11 cellular contexts compared by ENCODE assay signal in genomic region chr3:50502225-50502583, GRCh38. TPM values are rescaled to one million over a fixed set of nuclear protein-coding genes. Genes with fewer than 3 reads are reported as not detected.
DNase-seq lines count a peak whose midpoint lies in the region; ATAC-seq and TF ChIP-seq lines count a peak whose summit lies in the region.
"Had no signal": no experiment of that assay in that cellular context is flagged by ENCODE, and none has a peak within 500 bp of the region (broad histone marks: within the 10 kb centered on the region; RNA-seq: fewer than 3 reads in every experiment).

No MANE protein-coding gene starts in this region.

- H3K36me3 ChIP-seq in GM23338 (ENCODE audit: insufficient read depth), result no peaks in the 10 kb centered on the region
- H3K36me3 ChIP-seq: SJSA1 had no signal

- H3K36me3 Mint-ChIP-seq in CD14-positive monocyte (no peaks in the 10 kb centered on the region), GM23338 (ENCODE audit: low read depth) (peaks cover 3% of the 10 kb centered on the region; the same call in 1 of the 3 replicates), chondrocyte (ENCODE audit: low read depth) (no peaks in the 10 kb centered on the region)
- H3K36me3 Mint-ChIP-seq in naive thymus-derived CD8-positive, alpha-beta T cell, result no peaks in the 10 kb centered on the region

- no peak overlapping the region for H2AFZ ChIP-seq in GM23338

- H3K79me2 ChIP-seq in GM23338 (replicated peaks; ENCODE audit: insufficient read depth), result no peaks in the 10 kb centered on the region; the same call in 1 of the 2 replicates

- no peak; the same call in 2 of the 3 replicates for ATAC-seq in GM23338
- no peak for ATAC-seq in naive thymus-derived CD8-positive, alpha-beta T cell
- no peak for ATAC-seq in GM18858 (IDR thresholded peaks at IDR 0.05; ENCODE audit: unreplicated experiment)

- TF ChIP-seq CTCF in CD14-positive monocyte (IDR thresholded peaks at IDR 0.05), result no peak
- no peak for TF ChIP-seq CTCF in GM23338 (conservative IDR thresholded peaks at IDR 0.05; ENCODE audit: low read depth in 2 of 2)
- TF ChIP-seq CTCF in chondrocyte (IDR thresholded peaks at IDR 0.05), result no peak

- intact Hi-C loops in CD14-positive monocyte (cut with micrococcal nuclease), result no loop called here

- 0 out of 2 replicates have a peak, but pooled peaks cover 5% of the 10 kb centered on the region for H3F3A ChIP-seq in GM23338 (replicated peaks; ENCODE audit: low read depth)

- no peak for DNase-seq in CD14-positive monocyte (ENCODE audit: low spot score)
- no peak for DNase-seq in GM23338 (ENCODE audit: low spot score)
- DNase-seq in chondrocyte (ENCODE audit: low spot score), result no peak
- DNase-seq in naive thymus-derived CD8-positive, alpha-beta T cell, result peak in 1 of 10 donors; percentile 12
- DNase-seq in T1000 (lab: John Stamatoyannopoulos, UW), result no peak
- DNase-seq in NCI-H2107 (lab: John Stamatoyannopoulos, UW), result no peak
- no peak for DNase-seq in anterior cingulate cortex (lab: John Stamatoyannopoulos, UW)
- DNase-seq: GF-D8, NCI-H2171 treated with DMSO at 0.1 percent for 48 hours had no signal

- peak overlapping the region; percentile 55 to 72 for H3K4me3 Mint-ChIP-seq in CD14-positive monocyte
- peak overlapping the region; percentile 75 for H3K4me3 Mint-ChIP-seq in GM23338
- peak overlapping the region; percentile 49 for H3K4me3 Mint-ChIP-seq in chondrocyte (ENCODE audit: unreplicated experiment)
- H3K4me3 Mint-ChIP-seq in naive thymus-derived CD8-positive, alpha-beta T cell, result peak overlapping the region; percentile 65 to 85 (median 76)

- POLR2A ChIA-PET in naive thymus-derived CD8-positive, alpha-beta T cell (lab: Charles Lee), result no interaction called here

- H3K27me3 Mint-ChIP-seq in CD14-positive monocyte (ENCODE audit: low read depth in 3 of 3) (peaks cover 47 to 56% (median 56%) of the 10 kb centered on the region in 3 donors), GM23338 (ENCODE audit: insufficient read depth, low read depth, poor library complexity) (peaks cover 23% of the 10 kb centered on the region), chondrocyte (ENCODE audit: low read depth) (peaks cover 48% of the 10 kb centered on the region)
- H3K27me3 Mint-ChIP-seq in naive thymus-derived CD8-positive, alpha-beta T cell, result peaks cover 1 to 41% (median 24%) of the 10 kb centered on the region in 5 donors

- peaks cover 5% of the 10 kb centered on the region for H3K4me1 Mint-ChIP-seq in CD14-positive monocyte
- H3K4me1 Mint-ChIP-seq in GM23338, result peaks cover 35% of the 10 kb centered on the region
- H3K4me1 Mint-ChIP-seq in chondrocyte (ENCODE audit: low read depth), result no peaks in the 10 kb centered on the region
- peaks cover 4 to 15% (median 8%) of the 10 kb centered on the region in 4 donors for H3K4me1 Mint-ChIP-seq in naive thymus-derived CD8-positive, alpha-beta T cell

- peaks cover 17% of the 10 kb centered on the region for H3K4me1 ChIP-seq in GM23338 (ENCODE audit: insufficient read depth)

- H3K27ac ChIP-seq in GM23338 (ENCODE audit: low read depth), result no peak overlapping the region
- H3K27ac ChIP-seq: SJSA1 had no signal

- H3K9me3 Mint-ChIP-seq in CD14-positive monocyte (peaks cover 0 to 3% (median 0%) of the 10 kb centered on the region in 7 donors), GM23338 (no peaks in the 10 kb centered on the region; the same call in 2 of the 3 replicates), chondrocyte (ENCODE audit: low read depth) (no peaks in the 10 kb centered on the region)
- no peaks in the 10 kb centered on the region for H3K9me3 Mint-ChIP-seq in naive thymus-derived CD8-positive, alpha-beta T cell

- H3K4me3 ChIP-seq in GM23338, result peak overlapping the region; percentile 78
- H3K4me3 ChIP-seq: SJSA1 had no signal

- H3K9me2 ChIP-seq in GM23338 (ENCODE audit: insufficient read depth), result no peaks in the 10 kb centered on the region

- H3K27ac Mint-ChIP-seq in CD14-positive monocyte (peak overlapping the region in 1 of 7 donors; percentile 20), GM23338 (no peak overlapping the region), chondrocyte (ENCODE audit: unreplicated experiment) (no peak overlapping the region)
- H3K27ac Mint-ChIP-seq in naive thymus-derived CD8-positive, alpha-beta T cell, result peak overlapping the region in 2 of 10 donors; percentile 29 to 36

- peaks cover 52% of the 10 kb centered on the region for H3K27me3 ChIP-seq in GM23338 (ENCODE audit: insufficient read depth)

- H3K4me2 ChIP-seq in GM23338, result peak overlapping the region; percentile 94

- H4K20me1 ChIP-seq in GM23338 (replicated peaks; ENCODE audit: insufficient read depth), result no peaks in the 10 kb centered on the region; the same call in 1 of the 2 replicates

TF ChIP-seq in GM23338, 12 proteins besides CTCF, POLR2A, EP300 and RAD21 (continues in another document):
- TF ChIP-seq POLR2AphosphoS5 (IDR thresholded peaks at IDR 0.05; ENCODE audit: low read depth) (no peak), ZNF462 (CRISPR knock-in tag; IDR thresholded peaks at IDR 0.05) (no peak)

RNA-seq across cellular contexts. Expression of gene CACNA2D2, which starts 1.2 kb away (rescaled TPM):
- polyA plus RNA-seq in CD14-positive monocyte (under 1 TPM in 1 of 2 donors, not detected in 1; 0.09 TPM), GM23338 (2016; fragmentation: Nextera tagmentation; extraction: Ambion mirVana) (4.7 and 5.4 TPM in 2 replicates)
- 10.3 and 11.4 TPM in 2 replicates for total RNA-seq in GM23338 (2014; rRNA removed; shearing (Covaris generic))
- 0.34 to 0.46 TPM (median 0.40 TPM) in 3 replicates for total RNA-seq in chondrocyte
- total RNA-seq in naive thymus-derived CD8-positive, alpha-beta T cell, result 1 to 10 TPM; 4.0 to 4.9 TPM
- polyA plus RNA-seq in naive thymus-derived CD8-positive, alpha-beta T cell, result 1 to 10 TPM in 1 of 3 donors, under 1 TPM in 2; 0.40 to 1.5 (median 0.40) TPM
- total RNA-seq: SJSA1 had no signal
